Comparison of ENCODE assay signal across 17 cellular contexts in the genomic region with DNA sequence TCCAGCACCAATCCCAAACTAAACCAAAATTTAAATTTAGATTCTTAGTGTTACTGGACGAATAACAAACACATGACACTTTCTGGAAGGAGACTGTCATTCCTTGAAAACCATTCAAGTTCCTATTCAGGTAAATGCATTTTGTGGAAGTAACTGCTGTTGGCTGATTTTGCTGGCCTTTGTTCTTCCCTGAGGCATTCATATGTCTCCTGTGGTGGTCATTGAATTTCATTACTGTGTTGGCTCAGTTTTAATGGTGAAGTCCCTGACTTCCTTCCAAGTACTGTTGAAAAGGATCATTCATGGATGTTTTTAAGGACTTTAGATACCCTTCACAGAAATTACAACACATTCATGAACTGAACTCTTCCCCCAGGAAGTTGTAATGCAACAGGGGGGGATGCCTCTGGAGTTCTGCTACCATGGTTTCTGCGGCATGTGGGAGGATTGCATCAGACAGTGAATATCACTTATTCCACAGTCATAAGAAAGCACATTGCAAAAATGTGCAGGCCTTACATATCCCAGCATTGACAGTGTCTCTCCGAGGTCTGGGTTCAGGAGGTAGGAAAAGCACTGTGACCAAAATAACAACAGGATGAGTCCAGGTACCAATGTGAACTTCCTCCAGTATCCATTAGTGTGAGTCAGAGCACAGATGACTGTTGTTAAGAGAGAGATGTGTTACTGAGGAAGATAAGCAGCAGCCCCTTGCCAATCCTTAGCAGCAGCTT. TPM values are rescaled to one million over a fixed set of nuclear protein-coding genes. Genes with fewer than 3 reads are reported as not detected.
DNase-seq lines count a peak whose midpoint lies in the region; ATAC-seq and TF ChIP-seq lines count a peak whose summit lies in the region.
"Had no signal": no experiment of that assay in that cellular context is flagged by ENCODE, and none has a peak within 500 bp of the region (broad histone marks: within the 10 kb centered on the region; RNA-seq: fewer than 3 reads in every experiment).

No MANE protein-coding gene starts in this region.

- H3K79me2 ChIP-seq in neural progenitor cell (ENCODE audit: low read depth) = peaks cover 27% of the 10 kb centered on the region

- no peaks in the 10 kb centered on the region for H3K9me3 ChIP-seq in neural progenitor cell (ENCODE audit: low read depth)
- H3K9me3 ChIP-seq: prostate gland had no signal

- CTCF ChIA-PET in activated CD8-positive, alpha-beta T cell treated with anti-CD3 and anti-CD28 coated beads for 36 hours (lab: Charles Lee) = interaction anchor here (1.2 kb wide), 1 partner anchor 22 kb away, joined by 3 read pairs; no protein-coding TSS in a partner anchor

- H2AFZ ChIP-seq in neural progenitor cell (replicated peaks) = peak overlapping the region; percentile 91

- peaks cover 29% of the 10 kb centered on the region for H3K4me1 ChIP-seq in neural progenitor cell

- H3K9me3 Mint-ChIP-seq in neural progenitor cell = no peaks in the 10 kb centered on the region
- H3K9me3 Mint-ChIP-seq in activated CD8-positive, alpha-beta T cell treated with anti-CD3 and anti-CD28 coated beads for 36 hours = no peaks in the 10 kb centered on the region
- H3K9me3 Mint-ChIP-seq: CD4-positive, alpha-beta T cell; mesothelial cell of epicardium; stimulated activated naive CD8-positive, alpha-beta T cell treated with anti-CD3 and anti-CD28 coated beads, Interleukin-15, amount 100 ng/mL, for 72 hours had no signal

- DNase-seq in GM03348 (ENCODE audit: low spot score) = peak; percentile 24
- DNase-seq in NCI-H69 (lab: John Stamatoyannopoulos, UW) = peak; percentile 39
- peak; percentile 47 to 63 for DNase-seq in cardiac fibroblast (ENCODE audit: low read depth in 2 of 2)
- no peak for DNase-seq in neural progenitor cell (ENCODE audit: low spot score)
- no peak for DNase-seq in OCI-M2 (lab: John Stamatoyannopoulos, UW; ENCODE audit: unreplicated experiment)
- no peak for DNase-seq in T1000 (lab: John Stamatoyannopoulos, UW)
- no peak for DNase-seq in activated CD8-positive, alpha-beta T cell treated with anti-CD3 and anti-CD28 coated beads for 36 hours
- DNase-seq: activated CD8-positive, alpha-beta memory T cell treated with anti-CD3 and anti-CD28 coated beads, Interleukin-2, amount 10 ng/mL, durations not matched to agents 7 days and 5 days; CD4-positive, alpha-beta T cell; effector memory CD4-positive, alpha-beta T cell; hippocampal formation; NCI-H2107; stimulated activated CD4-positive, alpha-beta T cell treated with anti-CD3 and anti-CD28 coated beads, Interleukin-4, amount 100 ng/mL, for 1 hour; stimulated activated naive CD8-positive, alpha-beta T cell treated with anti-CD3 and anti-CD28 coated beads, Interleukin-15, amount 100 ng/mL, for 72 hours had no signal

- ATAC-seq in HG03439 (IDR thresholded peaks at IDR 0.05; ENCODE audit: unreplicated experiment) = no peak
- ATAC-seq in activated CD8-positive, alpha-beta T cell treated with anti-CD3 and anti-CD28 coated beads for 36 hours = no peak
- ATAC-seq: activated CD8-positive, alpha-beta memory T cell treated with anti-CD3 and anti-CD28 coated beads, Interleukin-2, amount 10 ng/mL, durations not matched to agents 7 days and 5 days; stimulated activated naive CD8-positive, alpha-beta T cell treated with anti-CD3 and anti-CD28 coated beads, Interleukin-15, amount 100 ng/mL, for 72 hours had no signal

- peaks cover 6% of the 10 kb centered on the region for H4K20me1 ChIP-seq in neural progenitor cell (ENCODE audit: low read depth)

- peak overlapping the region; percentile 40 for H3K4me3 Mint-ChIP-seq in neural progenitor cell
- H3K4me3 Mint-ChIP-seq in activated CD8-positive, alpha-beta T cell treated with anti-CD3 and anti-CD28 coated beads for 36 hours = no peak overlapping the region
- H3K4me3 Mint-ChIP-seq: activated CD8-positive, alpha-beta memory T cell treated with anti-CD3 and anti-CD28 coated beads, Interleukin-2, amount 10 ng/mL, durations not matched to agents 7 days and 5 days; CD4-positive, alpha-beta T cell; mesothelial cell of epicardium; stimulated activated naive CD8-positive, alpha-beta T cell treated with anti-CD3 and anti-CD28 coated beads, Interleukin-15, amount 100 ng/mL, for 72 hours had no signal

- H3K4me2 ChIP-seq in neural progenitor cell = no peak overlapping the region

- peak overlapping the region; percentile 82 for H3K27ac Mint-ChIP-seq in neural progenitor cell
- H3K27ac Mint-ChIP-seq in activated CD8-positive, alpha-beta T cell treated with anti-CD3 and anti-CD28 coated beads for 36 hours = no peak overlapping the region
- H3K27ac Mint-ChIP-seq: activated CD8-positive, alpha-beta memory T cell treated with anti-CD3 and anti-CD28 coated beads, Interleukin-2, amount 10 ng/mL, durations not matched to agents 7 days and 5 days; CD4-positive, alpha-beta T cell; mesothelial cell of epicardium; stimulated activated naive CD8-positive, alpha-beta T cell treated with anti-CD3 and anti-CD28 coated beads, Interleukin-15, amount 100 ng/mL, for 72 hours had no signal

- no peak overlapping the region for H3K9ac ChIP-seq in neural progenitor cell

- TF ChIP-seq CTCF in cardiac fibroblast (IDR thresholded peaks at IDR 0.05; ENCODE audit: low read depth, low read length) (no peak), neural progenitor cell (IDR thresholded peaks at IDR 0.05) (no peak)
- no peak for TF ChIP-seq CTCF in activated CD8-positive, alpha-beta T cell treated with anti-CD3 and anti-CD28 coated beads for 36 hours (IDR thresholded peaks at IDR 0.05)

- intact Hi-C loops in activated CD8-positive, alpha-beta T cell treated with anti-CD3 and anti-CD28 coated beads for 36 hours (cut with micrococcal nuclease) = loop anchor here (5.0 kb wide), 1 partner anchor 57 kb away; no protein-coding TSS in a partner anchor

- no peaks in the 10 kb centered on the region for H3K27me3 ChIP-seq in neural progenitor cell

- H3K27me3 Mint-ChIP-seq in neural progenitor cell (ENCODE audit: insufficient read depth, low read depth) = peaks cover 6% of the 10 kb centered on the region
- H3K27me3 Mint-ChIP-seq in activated CD8-positive, alpha-beta T cell treated with anti-CD3 and anti-CD28 coated beads for 36 hours = peaks cover 5% of the 10 kb centered on the region

- H3K27ac ChIP-seq in neural progenitor cell = no peak overlapping the region
- H3K27ac ChIP-seq: prostate gland had no signal

- H3K4me3 ChIP-seq in cardiac fibroblast (replicated peaks in 1 of 2; ENCODE audit: low read depth in 2 of 2, low read length in 2 of 2) (no peak overlapping the region), neural progenitor cell (no peak overlapping the region)
- H3K4me3 ChIP-seq: prostate gland had no signal

- H3K36me3 Mint-ChIP-seq in neural progenitor cell = no peaks in the 10 kb centered on the region
- no peaks in the 10 kb centered on the region for H3K36me3 Mint-ChIP-seq in activated CD8-positive, alpha-beta T cell treated with anti-CD3 and anti-CD28 coated beads for 36 hours (ENCODE audit: low read depth)
- H3K36me3 Mint-ChIP-seq: mesothelial cell of epicardium had no signal

- H3K36me3 ChIP-seq in neural progenitor cell = no peaks in the 10 kb centered on the region
- H3K36me3 ChIP-seq: prostate gland had no signal

- H3K4me1 Mint-ChIP-seq in neural progenitor cell = peaks cover 18% of the 10 kb centered on the region
- H3K4me1 Mint-ChIP-seq in activated CD8-positive, alpha-beta T cell treated with anti-CD3 and anti-CD28 coated beads for 36 hours (ENCODE audit: low read depth) = peaks cover 4% of the 10 kb centered on the region

- POLR2A ChIA-PET in activated CD8-positive, alpha-beta T cell treated with anti-CD3 and anti-CD28 coated beads for 36 hours (lab: Charles Lee) = no interaction called here

- H3F3A ChIP-seq in neural progenitor cell (ENCODE audit: low read depth) = peaks cover 21% of the 10 kb centered on the region

RNA-seq across cellular contexts. Expression of a gene that starts 2.0 kb away (rescaled TPM):
- total RNA-seq in neural progenitor cell (ENCODE audit: low replicate concordance) = 31.6 and 36.4 TPM in 2 replicates
- total RNA-seq in activated CD8-positive, alpha-beta T cell treated with anti-CD3 and anti-CD28 coated beads for 36 hours = 10 to 100 TPM; 50.6 to 53.5 TPM

Comparison
In these comparisons a context has a peak if more than half of its experiments do, and no peak if none do; other contexts are left out.
1. DNase-seq: peak in GM03348 (single experiment), NCI-H69 (single experiment) and cardiac fibroblast (2 of 2); none in neural progenitor cell (single experiment), OCI-M2 (single experiment), T1000 (single experiment) and activated CD8-positive, alpha-beta T cell treated with anti-CD3 and anti-CD28 coated beads for 36 hours (single experiment).